ENCODE assay signal across 1 cellular context in genomic region chr1:205715628-205716027, GRCh38.
TF ChIP-seq lines count a peak whose summit lies in the region.

No MANE protein-coding gene starts in this region.

TF ChIP-seq in IMR-90, 13 proteins besides CTCF, POLR2A, EP300 and RAD21:
- TF ChIP-seq NFE2L2 (IDR thresholded peaks at IDR 0.05; ENCODE audit: low read depth, low read length) (no peak), SMC3 (IDR thresholded peaks at IDR 0.05; ENCODE audit: low read depth, low read length) (no peak), USF2 (IDR thresholded peaks at IDR 0.05; ENCODE audit: low read depth, low read length) (no peak), MAFK (IDR thresholded peaks at IDR 0.05; ENCODE audit: low read depth, low read length) (no peak), FOS (IDR thresholded peaks at IDR 0.05; ENCODE audit: low read depth, low read length) (no peak), MXI1 (IDR thresholded peaks at IDR 0.05; ENCODE audit: borderline replicate concordance, low read depth, low read length) (no peak), MAZ (IDR thresholded peaks at IDR 0.05; ENCODE audit: borderline replicate concordance, low read depth, low read length) (no peak), RCOR1 (IDR thresholded peaks at IDR 0.05; ENCODE audit: insufficient replicate concordance, low read length) (no peak), CEBPB (IDR thresholded peaks at IDR 0.05; ENCODE audit: low read depth, low read length) (no peak)
